In genomic region chr15:33183334-33183733, GRCh38 we compare ENCODE assay signal across 23 cellular contexts. TPM values are rescaled to one million over a fixed set of nuclear protein-coding genes. Genes with fewer than 3 reads are reported as not detected.
DNase-seq lines count a peak whose midpoint lies in the region; ATAC-seq and TF ChIP-seq lines count a peak whose summit lies in the region.
"Had no signal": no experiment of that assay in that cellular context is flagged by ENCODE, and none has a peak within 500 bp of the region (broad histone marks: within the 10 kb centered on the region; RNA-seq: fewer than 3 reads in every experiment).

No MANE protein-coding gene starts in this region.

- no peaks in the 10 kb centered on the region for H3K9me2 ChIP-seq in Loucy (replicated peaks; ENCODE audit: low read depth, low read length)

- H3K9me3 Mint-ChIP-seq in progenitor cell of endocrine pancreas (ENCODE audit: low read depth): no peaks in the 10 kb centered on the region
- H3K9me3 Mint-ChIP-seq: CD14-positive monocyte; CD4-positive, alpha-beta memory T cell; CD4-positive, CD25-positive, alpha-beta regulatory T cell had no signal

- H3K36me3 ChIP-seq in Loucy (ENCODE audit: insufficient read depth, low read length): no peaks in the 10 kb centered on the region
- H3K36me3 ChIP-seq: BE2C, BLaER1 had no signal

- H3K9ac ChIP-seq in Loucy (ENCODE audit: low read depth, low read length, poor library complexity, severe bottlenecking): no peak overlapping the region
- H3K9ac ChIP-seq: BLaER1 had no signal

- no peaks in the 10 kb centered on the region for H3K27me3 ChIP-seq in Loucy (ENCODE audit: insufficient read depth, low read length, poor library complexity, severe bottlenecking)
- H3K27me3 ChIP-seq: BE2C, BLaER1 had no signal

- peaks cover 29% of the 10 kb centered on the region for H3K4me1 ChIP-seq in Loucy (ENCODE audit: insufficient read depth, low read length, poor library complexity, severe bottlenecking)

- no peaks in the 10 kb centered on the region for H3K4me1 Mint-ChIP-seq in progenitor cell of endocrine pancreas (ENCODE audit: low read depth)

- H3K79me2 ChIP-seq in Loucy (ENCODE audit: insufficient read depth, low read length): no peaks in the 10 kb centered on the region

- H3K4me2 ChIP-seq in Loucy (ENCODE audit: low read depth, low read length, poor library complexity, severe bottlenecking): peak overlapping the region; percentile 46
- H3K4me2 ChIP-seq: BLaER1 had no signal

- no peak for TF ChIP-seq CTCF in Loucy (conservative IDR thresholded peaks at IDR 0.05; ENCODE audit: low read length)
- no peak for TF ChIP-seq CTCF in progenitor cell of endocrine pancreas (IDR thresholded peaks at IDR 0.05; ENCODE audit: unreplicated experiment)

- peak overlapping the region; percentile 17; the same call in 1 of the 2 replicates for H2AFZ ChIP-seq in Loucy (ENCODE audit: low read length)

- no peak for DNase-seq in activated CD4-positive, CD25-positive, alpha-beta regulatory T cell treated with anti-CD3 and anti-CD28 coated beads, Interleukin-2, amount 50 U/mL, for 72 hours
- no peak for DNase-seq in progenitor cell of endocrine pancreas (ENCODE audit: low spot score, unreplicated experiment)
- DNase-seq: ACHN; BE2C; C1 segment of cervical spinal cord; CD4-positive, alpha-beta memory T cell; CD4-positive, CD25-positive, alpha-beta regulatory T cell; CD8-positive, alpha-beta memory T cell; COR-L47; DMS 273 treated with DMSO at 0.1 percent for 48 hours; DMS153; DMS53; DMS79; DND-41; EL; GDM1 had no signal

- H3K4me3 Mint-ChIP-seq in progenitor cell of endocrine pancreas (ENCODE audit: low read depth): no peak overlapping the region
- H3K4me3 Mint-ChIP-seq: CD14-positive monocyte; CD4-positive, alpha-beta memory T cell; CD4-positive, CD25-positive, alpha-beta regulatory T cell; CD8-positive, alpha-beta memory T cell had no signal

- no peak overlapping the region for H3K27ac Mint-ChIP-seq in progenitor cell of endocrine pancreas
- H3K27ac Mint-ChIP-seq: CD4-positive, alpha-beta memory T cell; CD4-positive, CD25-positive, alpha-beta regulatory T cell; CD8-positive, alpha-beta memory T cell had no signal

- peaks cover 3% of the 10 kb centered on the region for H3K27me3 Mint-ChIP-seq in progenitor cell of endocrine pancreas
- H3K27me3 Mint-ChIP-seq: CD4-positive, alpha-beta memory T cell; CD8-positive, alpha-beta memory T cell had no signal

- H3K9me3 ChIP-seq in Loucy (ENCODE audit: insufficient read depth, low read depth, low read length): no peaks in the 10 kb centered on the region
- H3K9me3 ChIP-seq: BE2C, BLaER1 had no signal

- no peaks in the 10 kb centered on the region for H4K20me1 ChIP-seq in Loucy (ENCODE audit: insufficient read depth, low read length, poor library complexity, severe bottlenecking)
- H4K20me1 ChIP-seq: BLaER1 had no signal

- peak; percentile 55 to 67 for ATAC-seq in activated CD4-positive, CD25-positive, alpha-beta regulatory T cell treated with anti-CD3 and anti-CD28 coated beads, Interleukin-2, amount 50 U/mL, for 24 hours
- ATAC-seq in GM19463 (IDR thresholded peaks at IDR 0.05; ENCODE audit: unreplicated experiment): no peak
- ATAC-seq: GM12878 had no signal

- H3K36me3 Mint-ChIP-seq in progenitor cell of endocrine pancreas (ENCODE audit: insufficient read depth): no peaks in the 10 kb centered on the region
- H3K36me3 Mint-ChIP-seq: CD14-positive monocyte; CD4-positive, alpha-beta memory T cell; CD4-positive, CD25-positive, alpha-beta regulatory T cell; CD8-positive, alpha-beta memory T cell had no signal

- H3F3A ChIP-seq in Loucy (ENCODE audit: low read depth): no peaks in the 10 kb centered on the region

- no peak overlapping the region for H3K4me3 ChIP-seq in Loucy (ENCODE audit: low read length, poor library complexity, severe bottlenecking)
- H3K4me3 ChIP-seq: BLaER1, GM12878 had no signal

RNA-seq across cellular contexts. Expression of gene FMN1, which starts 11.2 kb away (rescaled TPM):
- 0.41 and 1.2 TPM in 2 replicates for total RNA-seq in progenitor cell of endocrine pancreas
- total RNA-seq: G401 had no signal
